Comparison of ENCODE assay signal across 1 cellular context in genomic region chr2:32946314-32947075, GRCh38.
TF ChIP-seq lines count a peak whose summit lies in the region.

A gene with protein sequence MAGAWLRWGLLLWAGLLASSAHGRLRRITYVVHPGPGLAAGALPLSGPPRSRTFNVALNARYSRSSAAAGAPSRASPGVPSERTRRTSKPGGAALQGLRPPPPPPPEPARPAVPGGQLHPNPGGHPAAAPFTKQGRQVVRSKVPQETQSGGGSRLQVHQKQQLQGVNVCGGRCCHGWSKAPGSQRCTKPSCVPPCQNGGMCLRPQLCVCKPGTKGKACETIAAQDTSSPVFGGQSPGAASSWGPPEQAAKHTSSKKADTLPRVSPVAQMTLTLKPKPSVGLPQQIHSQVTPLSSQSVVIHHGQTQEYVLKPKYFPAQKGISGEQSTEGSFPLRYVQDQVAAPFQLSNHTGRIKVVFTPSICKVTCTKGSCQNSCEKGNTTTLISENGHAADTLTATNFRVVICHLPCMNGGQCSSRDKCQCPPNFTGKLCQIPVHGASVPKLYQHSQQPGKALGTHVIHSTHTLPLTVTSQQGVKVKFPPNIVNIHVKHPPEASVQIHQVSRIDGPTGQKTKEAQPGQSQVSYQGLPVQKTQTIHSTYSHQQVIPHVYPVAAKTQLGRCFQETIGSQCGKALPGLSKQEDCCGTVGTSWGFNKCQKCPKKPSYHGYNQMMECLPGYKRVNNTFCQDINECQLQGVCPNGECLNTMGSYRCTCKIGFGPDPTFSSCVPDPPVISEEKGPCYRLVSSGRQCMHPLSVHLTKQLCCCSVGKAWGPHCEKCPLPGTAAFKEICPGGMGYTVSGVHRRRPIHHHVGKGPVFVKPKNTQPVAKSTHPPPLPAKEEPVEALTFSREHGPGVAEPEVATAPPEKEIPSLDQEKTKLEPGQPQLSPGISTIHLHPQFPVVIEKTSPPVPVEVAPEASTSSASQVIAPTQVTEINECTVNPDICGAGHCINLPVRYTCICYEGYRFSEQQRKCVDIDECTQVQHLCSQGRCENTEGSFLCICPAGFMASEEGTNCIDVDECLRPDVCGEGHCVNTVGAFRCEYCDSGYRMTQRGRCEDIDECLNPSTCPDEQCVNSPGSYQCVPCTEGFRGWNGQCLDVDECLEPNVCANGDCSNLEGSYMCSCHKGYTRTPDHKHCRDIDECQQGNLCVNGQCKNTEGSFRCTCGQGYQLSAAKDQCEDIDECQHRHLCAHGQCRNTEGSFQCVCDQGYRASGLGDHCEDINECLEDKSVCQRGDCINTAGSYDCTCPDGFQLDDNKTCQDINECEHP (N-terminal part only) (plus strand): TSS chr2:32946953. CDS start chr2:32947325, 372 bp downstream.

TF ChIP-seq in HepG2, 621 proteins besides CTCF, POLR2A, EP300 and RAD21 (continued from another document and continues in another):
- TF ChIP-seq SNAPC4 (CRISPR knock-in tag; IDR thresholded peaks at IDR 0.05) (no peak), MTF1 (CRISPR knock-in tag; IDR thresholded peaks at IDR 0.05) (no peak), ZNF33A (CRISPR knock-in tag; IDR thresholded peaks at IDR 0.05; ENCODE audit: borderline replicate concordance) (no peak), MBNL3 (CRISPR knock-in tag; conservative IDR thresholded peaks at IDR 0.05) (no peak), TCF7 (IDR thresholded peaks at IDR 0.05; ENCODE audit: low read depth) (no peak), KAT8 (CRISPR knock-in tag; IDR thresholded peaks at IDR 0.05) (no peak), HNF4A (CRISPR knock-in tag; IDR thresholded peaks at IDR 0.05) (no peak), KIAA2018 (CRISPR knock-in tag; IDR thresholded peaks at IDR 0.05; ENCODE audit: borderline replicate concordance) (no peak), CREB1 (IDR thresholded peaks at IDR 0.05) (peak; percentile 86), CREB1 (CRISPR knock-in tag; IDR thresholded peaks at IDR 0.05) (no peak), YEATS4 (CRISPR knock-in tag; IDR thresholded peaks at IDR 0.05; ENCODE audit: borderline replicate concordance) (no peak), U2AF2 (IDR thresholded peaks at IDR 0.05; ENCODE audit: low read depth, low read length) (no peak), UBTF (CRISPR knock-in tag; IDR thresholded peaks at IDR 0.05) (peak; percentile 45; the same call in 1 of the 2 replicates), CBX2 (IDR thresholded peaks at IDR 0.05; ENCODE audit: low read depth, low read length) (no peak), CBX2 (CRISPR knock-in tag; IDR thresholded peaks at IDR 0.05; ENCODE audit: low read depth) (no peak), AHR (CRISPR knock-in tag; IDR thresholded peaks at IDR 0.05) (no peak), ERF (CRISPR knock-in tag; IDR thresholded peaks at IDR 0.05) (0 out of 2 replicates have a peak, but pooled peaks have one; percentile 24), NFKBIZ (CRISPR knock-in tag; IDR thresholded peaks at IDR 0.05) (no peak), ZNF207 (IDR thresholded peaks at IDR 0.05; ENCODE audit: borderline replicate concordance) (no peak), ZNF546 (CRISPR knock-in tag; conservative IDR thresholded peaks at IDR 0.05) (no peak), ZNF841 (CRISPR knock-in tag; IDR thresholded peaks at IDR 0.05; ENCODE audit: borderline replicate concordance) (no peak), KAT2B (IDR thresholded peaks at IDR 0.05; ENCODE audit: borderline replicate concordance, low read depth, low read length) (no peak), MTA1 (CRISPR knock-in tag; IDR thresholded peaks at IDR 0.05; ENCODE audit: borderline replicate concordance) (0 out of 2 replicates have a peak, but pooled peaks have one; percentile 34), STAG1 (CRISPR knock-in tag; IDR thresholded peaks at IDR 0.05) (peak; percentile 77), ZNF501 (CRISPR knock-in tag; IDR thresholded peaks at IDR 0.05) (peak; percentile 43; the same call in 1 of the 2 replicates), ZNF678 (CRISPR knock-in tag; IDR thresholded peaks at IDR 0.05) (no peak), ATF6 (CRISPR knock-in tag; conservative IDR thresholded peaks at IDR 0.05) (no peak), HNF1B (CRISPR knock-in tag; IDR thresholded peaks at IDR 0.05) (peak; percentile 30; the same call in 1 of the 2 replicates), SAP130 (CRISPR knock-in tag; IDR thresholded peaks at IDR 0.05; ENCODE audit: low read depth) (0 out of 2 replicates have a peak, but pooled peaks have one; percentile 6)
- TF ChIP-seq, protein P1, sequence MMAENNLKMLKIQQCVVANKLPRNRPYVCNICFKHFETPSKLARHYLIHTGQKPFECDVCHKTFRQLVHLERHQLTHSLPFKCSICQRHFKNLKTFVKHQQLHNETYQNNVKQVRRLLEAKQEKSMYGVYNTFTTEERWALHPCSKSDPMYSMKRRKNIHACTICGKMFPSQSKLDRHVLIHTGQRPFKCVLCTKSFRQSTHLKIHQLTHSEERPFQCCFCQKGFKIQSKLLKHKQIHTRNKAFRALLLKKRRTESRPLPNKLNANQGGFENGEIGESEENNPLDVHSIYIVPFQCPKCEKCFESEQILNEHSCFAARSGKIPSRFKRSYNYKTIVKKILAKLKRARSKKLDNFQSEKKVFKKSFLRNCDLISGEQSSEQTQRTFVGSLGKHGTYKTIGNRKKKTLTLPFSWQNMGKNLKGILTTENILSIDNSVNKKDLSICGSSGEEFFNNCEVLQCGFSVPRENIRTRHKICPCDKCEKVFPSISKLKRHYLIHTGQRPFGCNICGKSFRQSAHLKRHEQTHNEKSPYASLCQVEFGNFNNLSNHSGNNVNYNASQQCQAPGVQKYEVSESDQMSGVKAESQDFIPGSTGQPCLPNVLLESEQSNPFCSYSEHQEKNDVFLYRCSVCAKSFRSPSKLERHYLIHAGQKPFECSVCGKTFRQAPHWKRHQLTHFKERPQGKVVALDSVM (CRISPR knock-in tag; IDR thresholded peaks at IDR 0.05) = no peak
